ENCODE assay signal across 1 cellular context in genomic region chr2:151827564-151828142, GRCh38.
TF ChIP-seq lines count a peak whose summit lies in the region.

No MANE protein-coding gene starts in this region.

TF ChIP-seq in HepG2, 621 proteins besides CTCF, POLR2A, EP300 and RAD21 (continued from another document and continues in another):
- TF ChIP-seq ZNF576 (CRISPR knock-in tag; IDR thresholded peaks at IDR 0.05) (no peak), ISL2 (CRISPR knock-in tag; IDR thresholded peaks at IDR 0.05) (0 out of 2 replicates have a peak, but pooled peaks have one; percentile 18), ZNF776 (CRISPR knock-in tag; IDR thresholded peaks at IDR 0.05) (no peak), TRIM22 (IDR thresholded peaks at IDR 0.05) (no peak), ZNF331 (CRISPR knock-in tag; IDR thresholded peaks at IDR 0.05) (no peak), ZNF672 (CRISPR knock-in tag; IDR thresholded peaks at IDR 0.05) (no peak), ZNF224 (CRISPR knock-in tag; IDR thresholded peaks at IDR 0.05) (0 out of 2 replicates have a peak, but pooled peaks have one; percentile 84), ZNF570 (CRISPR knock-in tag; IDR thresholded peaks at IDR 0.05; ENCODE audit: borderline replicate concordance) (0 out of 2 replicates have a peak, but pooled peaks have one; percentile 43), SRSF1 (optimal IDR thresholded peaks at IDR 0.05; ENCODE audit: low read depth, low read length) (peak; percentile 54), ZNF496 (CRISPR knock-in tag; IDR thresholded peaks at IDR 0.05; ENCODE audit: insufficient replicate concordance) (no peak), SRSF9 (IDR thresholded peaks at IDR 0.05; ENCODE audit: borderline replicate concordance, insufficient read depth, low read depth, low read length, poor library complexity, severe bottlenecking) (no peak), NFIC (IDR thresholded peaks at IDR 0.05; ENCODE audit: low read length) (no peak), ARID4A (CRISPR knock-in tag; IDR thresholded peaks at IDR 0.05; ENCODE audit: borderline replicate concordance) (no peak), ZNF34 (CRISPR knock-in tag; IDR thresholded peaks at IDR 0.05; ENCODE audit: borderline replicate concordance) (0 out of 2 replicates have a peak, but pooled peaks have one; percentile 14), DZIP1 (CRISPR knock-in tag; IDR thresholded peaks at IDR 0.05) (0 out of 2 replicates have a peak, but pooled peaks have one; percentile 51), ZNF781 (CRISPR knock-in tag; IDR thresholded peaks at IDR 0.05; ENCODE audit: borderline replicate concordance, not compliant biosample characterization) (peak; percentile 36), ZNF382 (CRISPR knock-in tag; IDR thresholded peaks at IDR 0.05; ENCODE audit: borderline replicate concordance) (no peak), IKZF4 (CRISPR knock-in tag; IDR thresholded peaks at IDR 0.05; ENCODE audit: borderline replicate concordance, low read depth, not compliant biosample characterization) (no peak), MZF1 (CRISPR knock-in tag; IDR thresholded peaks at IDR 0.05; ENCODE audit: borderline replicate concordance) (no peak), MED13 (CRISPR knock-in tag; IDR thresholded peaks at IDR 0.05) (no peak), HNRNPLL (IDR thresholded peaks at IDR 0.05; ENCODE audit: low read depth, low read length, poor library complexity, severe bottlenecking) (no peak), ZNF839 (CRISPR knock-in tag; IDR thresholded peaks at IDR 0.05; ENCODE audit: borderline replicate concordance) (0 out of 2 replicates have a peak, but pooled peaks have one; percentile 6), SMYD3 (CRISPR knock-in tag; IDR thresholded peaks at IDR 0.05) (no peak), TSC22D2 (CRISPR knock-in tag; IDR thresholded peaks at IDR 0.05; ENCODE audit: borderline replicate concordance) (no peak), AHDC1 (CRISPR knock-in tag; IDR thresholded peaks at IDR 0.05; ENCODE audit: borderline replicate concordance) (no peak), FOXM1 (CRISPR knock-in tag; IDR thresholded peaks at IDR 0.05) (no peak), SKI (IDR thresholded peaks at IDR 0.05; ENCODE audit: partially characterized antibody) (no peak)
- TF ChIP-seq, protein P1, sequence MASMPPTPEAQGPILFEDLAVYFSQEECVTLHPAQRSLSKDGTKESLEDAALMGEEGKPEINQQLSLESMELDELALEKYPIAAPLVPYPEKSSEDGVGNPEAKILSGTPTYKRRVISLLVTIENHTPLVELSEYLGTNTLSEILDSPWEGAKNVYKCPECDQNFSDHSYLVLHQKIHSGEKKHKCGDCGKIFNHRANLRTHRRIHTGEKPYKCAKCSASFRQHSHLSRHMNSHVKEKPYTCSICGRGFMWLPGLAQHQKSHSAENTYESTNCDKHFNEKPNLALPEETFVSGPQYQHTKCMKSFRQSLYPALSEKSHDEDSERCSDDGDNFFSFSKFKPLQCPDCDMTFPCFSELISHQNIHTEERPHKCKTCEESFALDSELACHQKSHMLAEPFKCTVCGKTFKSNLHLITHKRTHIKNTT (CRISPR knock-in tag; IDR thresholded peaks at IDR 0.05): no peak
- TF ChIP-seq, protein P2, sequence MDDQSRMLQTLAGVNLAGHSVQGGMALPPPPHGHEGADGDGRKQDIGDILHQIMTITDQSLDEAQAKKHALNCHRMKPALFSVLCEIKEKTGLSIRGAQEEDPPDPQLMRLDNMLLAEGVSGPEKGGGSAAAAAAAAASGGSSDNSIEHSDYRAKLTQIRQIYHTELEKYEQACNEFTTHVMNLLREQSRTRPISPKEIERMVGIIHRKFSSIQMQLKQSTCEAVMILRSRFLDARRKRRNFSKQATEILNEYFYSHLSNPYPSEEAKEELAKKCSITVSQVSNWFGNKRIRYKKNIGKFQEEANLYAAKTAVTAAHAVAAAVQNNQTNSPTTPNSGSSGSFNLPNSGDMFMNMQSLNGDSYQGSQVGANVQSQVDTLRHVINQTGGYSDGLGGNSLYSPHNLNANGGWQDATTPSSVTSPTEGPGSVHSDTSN (CRISPR knock-in tag; IDR thresholded peaks at IDR 0.05; ENCODE audit: borderline replicate concordance): no peak
- TF ChIP-seq, protein P3, sequence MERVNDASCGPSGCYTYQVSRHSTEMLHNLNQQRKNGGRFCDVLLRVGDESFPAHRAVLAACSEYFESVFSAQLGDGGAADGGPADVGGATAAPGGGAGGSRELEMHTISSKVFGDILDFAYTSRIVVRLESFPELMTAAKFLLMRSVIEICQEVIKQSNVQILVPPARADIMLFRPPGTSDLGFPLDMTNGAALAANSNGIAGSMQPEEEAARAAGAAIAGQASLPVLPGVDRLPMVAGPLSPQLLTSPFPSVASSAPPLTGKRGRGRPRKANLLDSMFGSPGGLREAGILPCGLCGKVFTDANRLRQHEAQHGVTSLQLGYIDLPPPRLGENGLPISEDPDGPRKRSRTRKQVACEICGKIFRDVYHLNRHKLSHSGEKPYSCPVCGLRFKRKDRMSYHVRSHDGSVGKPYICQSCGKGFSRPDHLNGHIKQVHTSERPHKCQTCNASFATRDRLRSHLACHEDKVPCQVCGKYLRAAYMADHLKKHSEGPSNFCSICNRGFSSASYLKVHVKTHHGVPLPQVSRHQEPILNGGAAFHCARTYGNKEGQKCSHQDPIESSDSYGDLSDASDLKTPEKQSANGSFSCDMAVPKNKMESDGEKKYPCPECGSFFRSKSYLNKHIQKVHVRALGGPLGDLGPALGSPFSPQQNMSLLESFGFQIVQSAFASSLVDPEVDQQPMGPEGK (CRISPR knock-in tag; IDR thresholded peaks at IDR 0.05): peak; percentile 72; the same call in 1 of the 2 replicates
- TF ChIP-seq, protein P4, sequence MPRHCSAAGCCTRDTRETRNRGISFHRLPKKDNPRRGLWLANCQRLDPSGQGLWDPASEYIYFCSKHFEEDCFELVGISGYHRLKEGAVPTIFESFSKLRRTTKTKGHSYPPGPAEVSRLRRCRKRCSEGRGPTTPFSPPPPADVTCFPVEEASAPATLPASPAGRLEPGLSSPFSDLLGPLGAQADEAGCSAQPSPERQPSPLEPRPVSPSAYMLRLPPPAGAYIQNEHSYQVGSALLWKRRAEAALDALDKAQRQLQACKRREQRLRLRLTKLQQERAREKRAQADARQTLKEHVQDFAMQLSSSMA (CRISPR knock-in tag; IDR thresholded peaks at IDR 0.05): no peak
- TF ChIP-seq, protein P5, sequence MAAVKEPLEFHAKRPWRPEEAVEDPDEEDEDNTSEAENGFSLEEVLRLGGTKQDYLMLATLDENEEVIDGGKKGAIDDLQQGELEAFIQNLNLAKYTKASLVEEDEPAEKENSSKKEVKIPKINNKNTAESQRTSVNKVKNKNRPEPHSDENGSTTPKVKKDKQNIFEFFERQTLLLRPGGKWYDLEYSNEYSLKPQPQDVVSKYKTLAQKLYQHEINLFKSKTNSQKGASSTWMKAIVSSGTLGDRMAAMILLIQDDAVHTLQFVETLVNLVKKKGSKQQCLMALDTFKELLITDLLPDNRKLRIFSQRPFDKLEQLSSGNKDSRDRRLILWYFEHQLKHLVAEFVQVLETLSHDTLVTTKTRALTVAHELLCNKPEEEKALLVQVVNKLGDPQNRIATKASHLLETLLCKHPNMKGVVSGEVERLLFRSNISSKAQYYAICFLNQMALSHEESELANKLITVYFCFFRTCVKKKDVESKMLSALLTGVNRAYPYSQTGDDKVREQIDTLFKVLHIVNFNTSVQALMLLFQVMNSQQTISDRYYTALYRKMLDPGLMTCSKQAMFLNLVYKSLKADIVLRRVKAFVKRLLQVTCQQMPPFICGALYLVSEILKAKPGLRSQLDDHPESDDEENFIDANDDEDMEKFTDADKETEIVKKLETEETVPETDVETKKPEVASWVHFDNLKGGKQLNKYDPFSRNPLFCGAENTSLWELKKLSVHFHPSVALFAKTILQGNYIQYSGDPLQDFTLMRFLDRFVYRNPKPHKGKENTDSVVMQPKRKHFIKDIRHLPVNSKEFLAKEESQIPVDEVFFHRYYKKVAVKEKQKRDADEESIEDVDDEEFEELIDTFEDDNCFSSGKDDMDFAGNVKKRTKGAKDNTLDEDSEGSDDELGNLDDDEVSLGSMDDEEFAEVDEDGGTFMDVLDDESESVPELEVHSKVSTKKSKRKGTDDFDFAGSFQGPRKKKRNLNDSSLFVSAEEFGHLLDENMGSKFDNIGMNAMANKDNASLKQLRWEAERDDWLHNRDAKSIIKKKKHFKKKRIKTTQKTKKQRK (IDR thresholded peaks at IDR 0.05; ENCODE audit: low read length): no peak
